ENCODE assay signal across 8 cellular contexts in the genomic region with DNA sequence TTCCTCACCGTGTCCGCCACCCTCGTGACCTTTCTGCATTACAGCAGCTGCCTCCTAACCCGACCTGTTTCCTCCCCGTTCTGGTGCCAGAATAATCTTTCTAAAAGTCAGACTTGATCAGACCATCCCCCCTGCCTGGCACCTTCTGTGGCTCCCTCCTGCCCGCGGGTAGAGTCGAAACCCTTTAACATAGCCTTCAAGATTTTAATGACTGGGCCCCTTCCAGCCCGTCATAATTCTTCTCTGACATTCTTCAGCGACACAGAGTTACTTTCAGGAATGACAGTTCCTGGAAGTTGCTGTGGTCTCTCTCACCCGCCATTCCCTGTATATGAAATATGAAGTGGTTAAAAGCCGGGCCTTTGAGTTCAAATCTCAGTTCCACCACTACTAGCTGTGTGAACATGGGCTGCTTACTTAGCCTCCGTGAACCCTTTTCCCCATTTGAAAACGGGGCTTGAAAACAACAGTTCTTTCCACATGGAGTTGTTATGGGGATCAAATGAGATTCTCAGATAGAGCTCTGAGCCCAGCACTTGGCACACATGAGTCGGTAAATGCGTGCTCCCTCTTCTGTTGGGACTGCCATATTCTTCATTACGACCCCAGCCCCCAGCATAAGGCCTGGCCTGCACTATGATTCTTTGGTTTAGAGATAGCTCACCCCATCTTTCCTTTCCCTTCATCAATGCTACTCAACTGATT.
DNase-seq lines count a peak whose midpoint lies in the region; ATAC-seq and TF ChIP-seq lines count a peak whose summit lies in the region.

No MANE protein-coding gene starts in this region.

- H3K9me3 ChIP-seq in iPS-18a (ENCODE audit: control insufficient read depth, low read depth, low read length), result no peaks in the 10 kb centered on the region

- H3K36me3 Mint-ChIP-seq in activated naive CD8-positive, alpha-beta T cell treated with anti-CD3 and anti-CD28 coated beads, Interleukin-2, amount 50 U/mL, for 24 hours (ENCODE audit: low read depth), result peaks cover 18% of the 10 kb centered on the region
- H3K36me3 Mint-ChIP-seq in stimulated activated effector memory CD8-positive, alpha-beta T cell treated with anti-CD3 and anti-CD28 coated beads, Interleukin-12 subunit alpha, Interleukin-12 subunit beta, amount 100 ng/mL, for 72 hours, result peaks cover 44% of the 10 kb centered on the region

- peaks cover 31% of the 10 kb centered on the region for H3K4me1 Mint-ChIP-seq in activated naive CD8-positive, alpha-beta T cell treated with anti-CD3 and anti-CD28 coated beads, Interleukin-2, amount 50 U/mL, for 24 hours
- peaks cover 24% of the 10 kb centered on the region for H3K4me1 Mint-ChIP-seq in stimulated activated effector memory CD8-positive, alpha-beta T cell treated with anti-CD3 and anti-CD28 coated beads, Interleukin-12 subunit alpha, Interleukin-12 subunit beta, amount 100 ng/mL, for 72 hours

- peak overlapping the region; percentile 92 for H3K4me2 ChIP-seq in KMS-11

- no peak for ATAC-seq in activated naive CD8-positive, alpha-beta T cell treated with anti-CD3 and anti-CD28 coated beads, Interleukin-2, amount 50 U/mL, for 24 hours
- ATAC-seq in stimulated activated effector memory CD8-positive, alpha-beta T cell treated with anti-CD3 and anti-CD28 coated beads, Interleukin-12 subunit alpha, Interleukin-12 subunit beta, amount 100 ng/mL, for 72 hours, result peak; percentile 53
- ATAC-seq in GM19328 (IDR thresholded peaks at IDR 0.05; ENCODE audit: unreplicated experiment) (no peak), HG03280 (IDR thresholded peaks at IDR 0.05; ENCODE audit: unreplicated experiment) (no peak)

- H3K27me3 ChIP-seq in KMS-11 (ENCODE audit: insufficient read depth, low read depth), result no peaks in the 10 kb centered on the region
- H3K27me3 ChIP-seq in iPS-18a (ENCODE audit: control insufficient read depth, insufficient read depth, low read length), result no peaks in the 10 kb centered on the region

- H3K27ac ChIP-seq in KMS-11 (peak overlapping the region; percentile 79), iPS-18a (ENCODE audit: low read length) (no peak overlapping the region)

- H3K36me3 ChIP-seq in KMS-11 (ENCODE audit: insufficient read depth) (no peaks in the 10 kb centered on the region), iPS-18a (ENCODE audit: control insufficient read depth, low read depth, low read length) (peaks cover 5% of the 10 kb centered on the region)

- TF ChIP-seq CTCF in KMS-11 (conservative IDR thresholded peaks at IDR 0.05; ENCODE audit: low read depth, low read length), result no peak

- peaks cover 31% of the 10 kb centered on the region; the same call in 1 of the 2 replicates for H3K79me2 ChIP-seq in KMS-11 (ENCODE audit: insufficient read depth, low read depth)

- H3K27ac Mint-ChIP-seq in activated naive CD8-positive, alpha-beta T cell treated with anti-CD3 and anti-CD28 coated beads, Interleukin-2, amount 50 U/mL, for 24 hours, result peak overlapping the region; percentile 98
- H3K27ac Mint-ChIP-seq in stimulated activated effector memory CD8-positive, alpha-beta T cell treated with anti-CD3 and anti-CD28 coated beads, Interleukin-12 subunit alpha, Interleukin-12 subunit beta, amount 100 ng/mL, for 72 hours, result peak overlapping the region; percentile 96

- no peaks in the 10 kb centered on the region for H4K20me1 ChIP-seq in KMS-11 (ENCODE audit: insufficient read depth)

- peak overlapping the region; percentile 99 for H3K4me3 Mint-ChIP-seq in activated naive CD8-positive, alpha-beta T cell treated with anti-CD3 and anti-CD28 coated beads, Interleukin-2, amount 50 U/mL, for 24 hours
- H3K4me3 Mint-ChIP-seq in stimulated activated effector memory CD8-positive, alpha-beta T cell treated with anti-CD3 and anti-CD28 coated beads, Interleukin-12 subunit alpha, Interleukin-12 subunit beta, amount 100 ng/mL, for 72 hours, result peak overlapping the region; percentile 92

- H3K4me3 ChIP-seq in KMS-11 (IDR thresholded peaks at IDR 0.05; ENCODE audit: insufficient read depth, low read depth, low read length), result peak overlapping the region; percentile 52
- H3K4me3 ChIP-seq in iPS-18a (ENCODE audit: low read length), result peak overlapping the region; percentile 64

- H3K9me3 Mint-ChIP-seq in activated naive CD8-positive, alpha-beta T cell treated with anti-CD3 and anti-CD28 coated beads, Interleukin-2, amount 50 U/mL, for 24 hours, result no peaks in the 10 kb centered on the region
- no peaks in the 10 kb centered on the region for H3K9me3 Mint-ChIP-seq in stimulated activated effector memory CD8-positive, alpha-beta T cell treated with anti-CD3 and anti-CD28 coated beads, Interleukin-12 subunit alpha, Interleukin-12 subunit beta, amount 100 ng/mL, for 72 hours

- peaks cover 20% of the 10 kb centered on the region for H3K4me1 ChIP-seq in KMS-11 (ENCODE audit: low read depth, poor library complexity, severe bottlenecking)
- peaks cover 5% of the 10 kb centered on the region for H3K4me1 ChIP-seq in iPS-18a (ENCODE audit: control insufficient read depth, low read depth, low read length)

- H3K27me3 Mint-ChIP-seq in activated naive CD8-positive, alpha-beta T cell treated with anti-CD3 and anti-CD28 coated beads, Interleukin-2, amount 50 U/mL, for 24 hours, result no peaks in the 10 kb centered on the region

- DNase-seq in GF-D8 (lab: John Stamatoyannopoulos, UW) (peak; percentile 56), cerebellar cortex (ENCODE audit: low spot score) (no peak)
- no peak for DNase-seq in activated naive CD8-positive, alpha-beta T cell treated with anti-CD3 and anti-CD28 coated beads, Interleukin-2, amount 50 U/mL, for 24 hours
- DNase-seq in stimulated activated effector memory CD8-positive, alpha-beta T cell treated with anti-CD3 and anti-CD28 coated beads, Interleukin-12 subunit alpha, Interleukin-12 subunit beta, amount 100 ng/mL, for 72 hours (ENCODE audit: low spot score in 2 of 2), result no peak

- H2AFZ ChIP-seq in KMS-11 (ENCODE audit: low read depth), result peak overlapping the region; percentile 78

- H3K9ac ChIP-seq in KMS-11, result peak overlapping the region; percentile 86
- peak overlapping the region; percentile 5 for H3K9ac ChIP-seq in iPS-18a (ENCODE audit: low read length)
